Comparison of ENCODE assay signal across 1 cellular context in the genomic region with DNA sequence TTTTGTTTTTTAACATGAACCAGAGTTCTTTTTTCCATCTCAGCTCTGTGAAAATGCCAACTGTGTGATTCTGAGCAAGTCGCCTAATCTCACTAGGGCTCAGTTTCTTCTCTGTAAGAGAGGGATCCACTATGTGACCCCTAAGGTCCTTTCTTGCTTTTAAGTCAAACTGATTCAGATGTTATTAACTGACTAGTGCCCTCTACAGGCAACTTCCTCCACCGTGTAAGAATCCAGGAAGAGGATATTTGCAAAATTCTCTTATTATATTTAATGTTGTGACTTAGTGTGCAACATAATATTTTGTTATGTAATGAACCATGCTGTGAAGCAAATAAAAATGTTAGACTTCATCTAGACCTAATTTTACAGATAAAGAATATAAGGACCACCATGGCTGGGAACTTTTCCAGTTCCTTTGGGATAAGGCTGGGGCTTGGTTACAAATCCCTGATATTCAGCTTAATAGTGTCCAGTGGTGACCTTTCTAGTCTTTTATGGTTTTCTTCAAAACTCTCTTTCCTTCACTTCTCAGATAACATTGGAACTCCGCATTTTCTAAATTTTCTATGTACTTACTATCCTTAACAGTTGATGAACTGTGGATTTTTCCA.
TF ChIP-seq lines count a peak whose summit lies in the region.

No MANE protein-coding gene starts in this region.

TF ChIP-seq in Ishikawa, 13 proteins besides CTCF, POLR2A, EP300 and RAD21 (continued from another document):
- TF ChIP-seq, protein P1, sequence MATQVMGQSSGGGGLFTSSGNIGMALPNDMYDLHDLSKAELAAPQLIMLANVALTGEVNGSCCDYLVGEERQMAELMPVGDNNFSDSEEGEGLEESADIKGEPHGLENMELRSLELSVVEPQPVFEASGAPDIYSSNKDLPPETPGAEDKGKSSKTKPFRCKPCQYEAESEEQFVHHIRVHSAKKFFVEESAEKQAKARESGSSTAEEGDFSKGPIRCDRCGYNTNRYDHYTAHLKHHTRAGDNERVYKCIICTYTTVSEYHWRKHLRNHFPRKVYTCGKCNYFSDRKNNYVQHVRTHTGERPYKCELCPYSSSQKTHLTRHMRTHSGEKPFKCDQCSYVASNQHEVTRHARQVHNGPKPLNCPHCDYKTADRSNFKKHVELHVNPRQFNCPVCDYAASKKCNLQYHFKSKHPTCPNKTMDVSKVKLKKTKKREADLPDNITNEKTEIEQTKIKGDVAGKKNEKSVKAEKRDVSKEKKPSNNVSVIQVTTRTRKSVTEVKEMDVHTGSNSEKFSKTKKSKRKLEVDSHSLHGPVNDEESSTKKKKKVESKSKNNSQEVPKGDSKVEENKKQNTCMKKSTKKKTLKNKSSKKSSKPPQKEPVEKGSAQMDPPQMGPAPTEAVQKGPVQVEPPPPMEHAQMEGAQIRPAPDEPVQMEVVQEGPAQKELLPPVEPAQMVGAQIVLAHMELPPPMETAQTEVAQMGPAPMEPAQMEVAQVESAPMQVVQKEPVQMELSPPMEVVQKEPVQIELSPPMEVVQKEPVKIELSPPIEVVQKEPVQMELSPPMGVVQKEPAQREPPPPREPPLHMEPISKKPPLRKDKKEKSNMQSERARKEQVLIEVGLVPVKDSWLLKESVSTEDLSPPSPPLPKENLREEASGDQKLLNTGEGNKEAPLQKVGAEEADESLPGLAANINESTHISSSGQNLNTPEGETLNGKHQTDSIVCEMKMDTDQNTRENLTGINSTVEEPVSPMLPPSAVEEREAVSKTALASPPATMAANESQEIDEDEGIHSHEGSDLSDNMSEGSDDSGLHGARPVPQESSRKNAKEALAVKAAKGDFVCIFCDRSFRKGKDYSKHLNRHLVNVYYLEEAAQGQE (IDR thresholded peaks at IDR 0.05; ENCODE audit: low read depth) = no peak
- no peak for TF ChIP-seq ZBTB7A (IDR thresholded peaks at IDR 0.05; ENCODE audit: low read depth)
- TF ChIP-seq EGR1 (IDR thresholded peaks at IDR 0.05) = no peak
- TF ChIP-seq YY1 (IDR thresholded peaks at IDR 0.05; ENCODE audit: low read depth) = no peak
- no peak for TF ChIP-seq NFIC (IDR thresholded peaks at IDR 0.05)
- TF ChIP-seq TCF12 (IDR thresholded peaks at IDR 0.05; ENCODE audit: low read depth) = no peak
- TF ChIP-seq, protein P2, sequence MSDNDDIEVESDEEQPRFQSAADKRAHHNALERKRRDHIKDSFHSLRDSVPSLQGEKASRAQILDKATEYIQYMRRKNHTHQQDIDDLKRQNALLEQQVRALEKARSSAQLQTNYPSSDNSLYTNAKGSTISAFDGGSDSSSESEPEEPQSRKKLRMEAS (IDR thresholded peaks at IDR 0.05) = no peak
- no peak for TF ChIP-seq TAF1 (IDR thresholded peaks at IDR 0.05; ENCODE audit: low read depth)
- TF ChIP-seq, protein P3, sequence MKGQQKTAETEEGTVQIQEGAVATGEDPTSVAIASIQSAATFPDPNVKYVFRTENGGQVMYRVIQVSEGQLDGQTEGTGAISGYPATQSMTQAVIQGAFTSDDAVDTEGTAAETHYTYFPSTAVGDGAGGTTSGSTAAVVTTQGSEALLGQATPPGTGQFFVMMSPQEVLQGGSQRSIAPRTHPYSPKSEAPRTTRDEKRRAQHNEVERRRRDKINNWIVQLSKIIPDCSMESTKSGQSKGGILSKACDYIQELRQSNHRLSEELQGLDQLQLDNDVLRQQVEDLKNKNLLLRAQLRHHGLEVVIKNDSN (IDR thresholded peaks at IDR 0.05) = no peak
